16 cellular contexts compared by ENCODE assay signal in the genomic region with DNA sequence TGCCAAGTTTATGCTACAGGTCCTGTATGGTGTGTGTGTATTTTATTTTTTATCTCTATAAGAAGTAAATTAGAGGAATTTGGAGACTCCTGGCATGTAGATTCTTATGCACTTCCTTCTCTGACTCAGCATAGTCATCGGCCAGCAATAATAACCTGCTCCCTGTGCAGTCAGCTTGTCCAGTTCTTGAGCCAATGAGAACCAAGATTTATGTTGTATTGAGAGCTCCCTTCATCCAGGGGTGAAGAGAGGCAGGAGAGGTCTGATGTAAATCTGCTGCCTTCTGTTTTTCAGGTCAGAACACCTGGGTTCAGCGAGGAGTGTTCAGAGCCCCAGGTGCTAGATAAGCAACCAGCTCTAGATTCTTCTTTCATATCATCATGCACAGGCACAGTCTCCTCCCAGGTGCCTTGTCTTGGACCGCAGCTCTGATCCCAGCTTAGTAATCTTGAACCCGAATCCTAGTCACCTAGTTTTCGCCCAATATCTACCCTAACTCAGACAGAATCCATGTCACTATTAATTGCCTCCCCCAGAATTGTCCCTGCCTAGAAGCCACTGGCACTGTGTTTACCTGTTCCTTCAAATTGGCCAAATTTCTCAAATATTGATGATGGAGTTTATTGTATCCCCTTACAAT.
"Had no signal": no experiment of that assay in that cellular context is flagged by ENCODE, and none has a peak within 500 bp of the region (broad histone marks: within the 10 kb centered on the region; RNA-seq: fewer than 3 reads in every experiment).

No MANE protein-coding gene starts in this region.

- H3K27ac ChIP-seq: esophagus squamous epithelium, lower lobe of right lung, neutrophil, parathyroid adenoma, sigmoid colon, spleen, thoracic aorta, upper lobe of right lung had no signal

- H3K79me2 ChIP-seq: parathyroid adenoma had no signal

- H3K27me3 ChIP-seq: sigmoid colon had no signal

- DNase-seq: activated CD4-positive, alpha-beta memory T cell treated with anti-CD3 and anti-CD28 coated beads for 36 hours; activated naive CD4-positive, alpha-beta T cell treated with Interleukin-2 at 50 U/mL for 16 hours; activated T-cell treated with anti-CD3 and anti-CD28 coated beads, Interleukin-2, amount 50 U/mL, for 1 hour; cerebellar nuclear complex; effector CD4-positive, alpha-beta T cell; esophagus squamous epithelium; left colon; lower lobe of right lung; natural killer cell; sigmoid colon; spleen; stimulated activated naive B cell treated with anti-CD40 and anti-IgM and Interleukin-4, amounts not matched to agents 10 μg/mL and 1 μg/mL and 100 μg/mL, for 72 hours; upper lobe of right lung had no signal

- H3K9ac ChIP-seq: parathyroid adenoma had no signal

- H3K9me3 ChIP-seq: esophagus squamous epithelium, lower lobe of right lung, neutrophil, sigmoid colon, spleen, thoracic aorta, upper lobe of right lung had no signal

- H3K4me1 ChIP-seq: lower lobe of right lung, parathyroid adenoma, sigmoid colon, upper lobe of right lung had no signal

- H3K4me3 ChIP-seq: esophagus squamous epithelium, lower lobe of right lung, sigmoid colon, spleen, thoracic aorta, upper lobe of right lung had no signal

- ATAC-seq: left colon; lower lobe of right lung; natural killer cell; stimulated activated naive B cell treated with anti-CD40 and anti-IgM and Interleukin-4, amounts not matched to agents 10 μg/mL and 1 μg/mL and 100 μg/mL, for 72 hours had no signal

- H3K36me3 ChIP-seq: esophagus squamous epithelium, lower lobe of right lung, neutrophil, sigmoid colon, spleen, thoracic aorta, upper lobe of right lung had no signal

- H2AFZ ChIP-seq: parathyroid adenoma had no signal
